Comparison of ENCODE assay signal across 8 cellular contexts in genomic region chr12:47775100-47775911, GRCh38. TPM values are rescaled to one million over a fixed set of nuclear protein-coding genes. Genes with fewer than 3 reads are reported as not detected.
DNase-seq lines count a peak whose midpoint lies in the region; ATAC-seq, FAIRE-seq and TF ChIP-seq lines count a peak whose summit lies in the region.

No MANE protein-coding gene starts in this region.

- peak overlapping the region; percentile 3; the same call in 1 of the 2 replicates for H3K23ac ChIP-seq in IMR-90 (ENCODE audit: low read depth, low read length)
- H3K23ac ChIP-seq in mesendoderm (ENCODE audit: low read length): no peak overlapping the region

- no peak for FAIRE-seq in A549 (lab: Jason Lieb, UNC)

- H2BK5ac ChIP-seq in IMR-90 (ENCODE audit: low read depth, low read length, poor library complexity, severe bottlenecking): peak overlapping the region; percentile 2
- no peak overlapping the region for H2BK5ac ChIP-seq in mesendoderm (ENCODE audit: low read length)

- no peaks in the 10 kb centered on the region for H3K36me3 ChIP-seq in IMR-90 (ENCODE audit: control insufficient read depth, insufficient read depth, low read length)
- H3K36me3 ChIP-seq in mesendoderm (ENCODE audit: control insufficient read depth, insufficient read depth, low read length): no peaks in the 10 kb centered on the region
- peaks cover 4% of the 10 kb centered on the region; the same call in 1 of the 2 replicates for H3K36me3 ChIP-seq in BE2C

- H3K9ac ChIP-seq in IMR-90 (ENCODE audit: low read depth, low read length): no peak overlapping the region
- peak overlapping the region; percentile 19 for H3K9ac ChIP-seq in mesendoderm (ENCODE audit: low read length)

- POLR2A ChIA-PET in A549 (lab: Yijun Ruan, JAX) (no interaction called here), IMR-90 (lab: Charles Lee; ENCODE audit: unreplicated experiment) (no interaction called here)

- TF ChIP-seq EP300 in A549 (IDR thresholded peaks at IDR 0.05): no peak

- H4K20me1 ChIP-seq in IMR-90 (ENCODE audit: insufficient read depth, low read length): peaks cover 5% of the 10 kb centered on the region; the same call in 1 of the 2 replicates

- H2BK20ac ChIP-seq in IMR-90 (ENCODE audit: low read depth, low read length): peak overlapping the region; percentile 49

- H3K4me2 ChIP-seq in A549: peak overlapping the region; percentile 74
- H3K4me2 ChIP-seq in IMR-90 (ENCODE audit: low read depth, low read length): no peak overlapping the region
- no peak overlapping the region for H3K4me2 ChIP-seq in mesendoderm (ENCODE audit: low read length)

- H2AK5ac ChIP-seq in IMR-90 (ENCODE audit: low read depth, low read length) (peak overlapping the region; percentile 58), mesendoderm (ENCODE audit: low read length) (peak overlapping the region; percentile 46)

- ATAC-seq in A549: no peak
- no peak for ATAC-seq in IMR-90 (ENCODE audit: low read depth)
- no peak for ATAC-seq in GM18870 (IDR thresholded peaks at IDR 0.05; ENCODE audit: unreplicated experiment)
- ATAC-seq in HG03342 (IDR thresholded peaks at IDR 0.05; ENCODE audit: unreplicated experiment): no peak
- ATAC-seq in GM19452 (IDR thresholded peaks at IDR 0.05; ENCODE audit: unreplicated experiment): no peak

- H2AK9ac ChIP-seq in IMR-90 (replicated peaks; ENCODE audit: low read depth, low read length, poor library complexity): peak overlapping the region; percentile 45

- no TSS peak for BruUV-seq in IMR-90 (replicated peaks; lab: Mats Ljungman, UMichigan)

- H3K56ac ChIP-seq in IMR-90 (ENCODE audit: extremely low read depth, insufficient read depth, low read length) (no peak overlapping the region), mesendoderm (ENCODE audit: low read length) (no peak overlapping the region)

- TF ChIP-seq POLR2A in A549 (IDR thresholded peaks at IDR 0.05; ENCODE audit: low read length) (no peak), IMR-90 (IDR thresholded peaks at IDR 0.05; ENCODE audit: low read depth, low read length) (no peak)

- H3K4me1 ChIP-seq in A549 (peaks cover 59% of the 10 kb centered on the region), IMR-90 (ENCODE audit: control insufficient read depth, insufficient read depth, low read length) (peaks cover 25% of the 10 kb centered on the region), mesendoderm (ENCODE audit: control insufficient read depth, low read depth, low read length) (peaks cover under 1% of the 10 kb centered on the region), BE2C (peaks cover 43% of the 10 kb centered on the region)

- no peaks in the 10 kb centered on the region for H3K27me3 ChIP-seq in IMR-90 (ENCODE audit: control insufficient read depth, insufficient read depth, low read length)
- no peaks in the 10 kb centered on the region for H3K27me3 ChIP-seq in mesendoderm (ENCODE audit: insufficient read depth, low read length, poor library complexity)
- no peaks in the 10 kb centered on the region for H3K27me3 ChIP-seq in BE2C

- H3K18ac ChIP-seq in IMR-90 (ENCODE audit: low read depth, low read length): no peak overlapping the region; the same call in 1 of the 2 replicates
- no peak overlapping the region for H3K18ac ChIP-seq in mesendoderm (ENCODE audit: low read length)

- H3K4me3 ChIP-seq in A549 (peak overlapping the region; percentile 79; the same call in 2 of the 3 replicates), IMR-90 (ENCODE audit: insufficient read depth, low read depth, low read length) (no peak overlapping the region), mesendoderm (ENCODE audit: low read length) (no peak overlapping the region), BE2C (ENCODE audit: low read depth, low read length) (no peak overlapping the region)

- in situ Hi-C loops in IMR-90 (cut with MboI; ENCODE audit: low sequenced_read_pairs): loop anchor here (5.0 kb wide), 1 partner anchor 63 kb away; no protein-coding TSS in a partner anchor

- peak overlapping the region; percentile 91 for H4K91ac ChIP-seq in IMR-90 (ENCODE audit: insufficient read depth, low read depth, low read length)

- H3K27ac ChIP-seq in A549 (peak overlapping the region; percentile 84 to 96), IMR-90 (ENCODE audit: insufficient read depth, low read length) (no peak overlapping the region), mesendoderm (ENCODE audit: low read depth, low read length) (no peak overlapping the region)

- H4K5ac ChIP-seq in IMR-90 (ENCODE audit: low read depth, low read length) (peak overlapping the region; percentile 99), mesendoderm (ENCODE audit: low read length) (no peak overlapping the region)

- peak overlapping the region; percentile 14; the same call in 1 of the 2 replicates for H3K14ac ChIP-seq in IMR-90 (replicated peaks; ENCODE audit: low read depth, low read length)

- dilution Hi-C loops in IMR-90 (cut with HindIII; ENCODE audit: low sequenced_read_pairs, unreplicated experiment): no loop called here

- peaks cover 10% of the 10 kb centered on the region; the same call in 1 of the 2 replicates for H3K9me1 ChIP-seq in IMR-90 (ENCODE audit: insufficient read depth, low read length)

- 77% methylated on average over 10 of the region's 10 CpGs for WGBS in A549 (ENCODE audit: missing lambda C conversion rate)
- WGBS in IMR-90 (ENCODE audit: extremely low coverage in 2 of 2, insufficient read length in 1 of 2), 2 experiments: 85% methylated on average over 3 of the region's 10 CpGs; no CpG with 5 or more reads in 1 of the 2 experiments
- no CpG with 5 or more reads among the region's 10 CpGs for WGBS in mesendoderm (ENCODE audit: extremely low coverage, insufficient coverage, low lambda C conversion rate)

- DNase-seq in A549 (ENCODE audit: low read depth in 1 of 2, low spot score in 1 of 2): peak in 1 of 2 experiments; percentile 54
- DNase-seq in IMR-90: no peak
- DNase-seq in amniotic epithelial cell (ENCODE audit: low read depth): peak; percentile 51
- DNase-seq in mesendoderm: no peak
- no peak for DNase-seq in BE2C

- H2BK120ac ChIP-seq in IMR-90 (ENCODE audit: low read depth, low read length): peak overlapping the region; percentile 65
- H2BK120ac ChIP-seq in mesendoderm (ENCODE audit: low read depth, low read length): no peak overlapping the region

- H3K79me2 ChIP-seq in mesendoderm (ENCODE audit: control insufficient read depth, insufficient read depth, low read length): no peaks in the 10 kb centered on the region

- TF ChIP-seq CTCF in A549 (IDR thresholded peaks at IDR 0.05) (no peak), IMR-90 (conservative IDR thresholded peaks at IDR 0.05; ENCODE audit: low read depth, low read length) (no peak), BE2C (IDR thresholded peaks at IDR 0.05; ENCODE audit: low read depth, low read length) (no peak)

- intact Hi-C loops in IMR-90 (cut with micrococcal nuclease): loop anchor here (5.0 to 10.0 kb wide), 2 partner anchors 123 to 741 kb away; no protein-coding TSS in a partner anchor

- peak overlapping the region in 1 of 2 experiments; percentile 43; a peak in 2 of 4 replicates for H4K8ac ChIP-seq in IMR-90 (ENCODE audit: low read depth in 2 of 2, low read length in 2 of 2)
- H4K8ac ChIP-seq in mesendoderm (ENCODE audit: low read depth, low read length): no peak overlapping the region

- H2BK15ac ChIP-seq in IMR-90 (ENCODE audit: low read depth, low read length): 0 out of 3 replicates have a peak overlapping the region, but pooled peaks have one; percentile 36
- no peak overlapping the region for H2BK15ac ChIP-seq in mesendoderm (replicated peaks; ENCODE audit: low read depth)

- peak overlapping the region; percentile 78 for H3K4ac ChIP-seq in IMR-90 (ENCODE audit: low read depth, low read length)
- H3K4ac ChIP-seq in mesendoderm (ENCODE audit: low read depth, low read length): no peak overlapping the region

- H3K79me1 ChIP-seq in IMR-90 (ENCODE audit: low read depth in 1 of 2, low read length in 2 of 2) (peaks cover 0 to 11% of the 10 kb centered on the region in 2 experiments; a peak in 1 of 4 replicates), mesendoderm (ENCODE audit: low read length) (no peaks in the 10 kb centered on the region)

- CTCF ChIA-PET in A549 (lab: Yijun Ruan, JAX) (interaction anchor here (2.5 to 59.0 kb wide), 7 partner anchors 6 to 64 kb away, joined by 10 to 1532 read pairs (median 117); partner anchors contain the start of genes ENDOU, RAPGEF3, RPAP3 and SLC48A1), IMR-90 (lab: Yijun Ruan, JAX) (interaction anchor here (1.3 kb wide), 1 partner anchor 60 kb away, joined by 5 read pairs; no protein-coding TSS in a partner anchor)

- H2AFZ ChIP-seq in IMR-90 (replicated peaks; ENCODE audit: low read length, poor library complexity): peak overlapping the region; percentile 18

- H3K9me3 ChIP-seq in A549: no peaks in the 10 kb centered on the region
- no peaks in the 10 kb centered on the region for H3K9me3 ChIP-seq in IMR-90 (ENCODE audit: control insufficient read depth, insufficient read depth, low read length)
- H3K9me3 ChIP-seq in BE2C: no peaks in the 10 kb centered on the region

- TF ChIP-seq RAD21 in A549 (conservative IDR thresholded peaks at IDR 0.05 in 1 of 2, IDR thresholded peaks at IDR 0.05 in 1 of 2) (no peak), IMR-90 (IDR thresholded peaks at IDR 0.05; ENCODE audit: low read length) (no peak)

RNA-seq across cellular contexts. Expression of gene SLC48A1, which starts 2.3 kb away (rescaled TPM):
- polyA plus RNA-seq in A549 (2011; rRNA removed) (25.1 and 27.3 TPM in 2 replicates), A549 (2017; fragmentation: RNase III; extraction: RNeasy Plus Mini Kit Qiagen cat#74134 plus additional on column Dnase treatment) (32.6 to 35.2 TPM (median 33.3 TPM) in 3 replicates), IMR-90 (2012; rRNA removed) (5.9 and 6.0 TPM in 2 replicates)
- polyA plus RNA-seq in A549 (2012; cell fraction: cytosol; rRNA removed): 27.5 and 39.0 TPM in 2 replicates
- polyA plus RNA-seq in A549 (2012; cell fraction: nucleus; rRNA removed): 43.0 and 43.8 TPM in 2 replicates
- 37.7 and 42.9 TPM in 2 replicates for polyA minus RNA-seq in A549 (2011; rRNA and poly(A)+ RNA removed)
- 4.4 and 4.8 TPM in 2 replicates for total RNA-seq in IMR-90 (2012; rRNA removed)
- 4.1 and 10.3 TPM in 2 replicates for polyA plus RNA-seq in IMR-90 (2012; cell fraction: cytosol; rRNA removed)
- 10.0 and 10.3 TPM in 2 replicates for polyA plus RNA-seq in IMR-90 (2012; cell fraction: nucleus; rRNA removed; ENCODE audit: low replicate concordance)
- polyA plus RNA-seq in mesendoderm (2013, experiment 1 of 2): 9.6 TPM
- 9.2 TPM for polyA plus RNA-seq in mesendoderm (2013, experiment 2 of 2)
- 65.5 TPM for polyA plus RNA-seq in BE2C (2012; ENCODE audit: insufficient read depth, insufficient read length, low read depth)

RNA-seq across cellular contexts. Expression of gene RAPGEF3, which starts 16.6 kb away (rescaled TPM):
- polyA plus RNA-seq in A549 (2011; rRNA removed) (0.70 and 0.75 TPM in 2 replicates), A549 (2017; fragmentation: RNase III; extraction: RNeasy Plus Mini Kit Qiagen cat#74134 plus additional on column Dnase treatment) (0.69 to 0.89 TPM (median 0.88 TPM) in 3 replicates), IMR-90 (2012; rRNA removed) (2.0 and 2.9 TPM in 2 replicates)
- polyA plus RNA-seq in A549 (2012; cell fraction: cytosol; rRNA removed): 0.69 and 0.70 TPM in 2 replicates
- 2.3 and 2.9 TPM in 2 replicates for polyA plus RNA-seq in A549 (2012; cell fraction: nucleus; rRNA removed)
- 1.8 and 2.2 TPM in 2 replicates for polyA minus RNA-seq in A549 (2011; rRNA and poly(A)+ RNA removed)
- 0.83 and 1.3 TPM in 2 replicates for total RNA-seq in IMR-90 (2012; rRNA removed)
- polyA plus RNA-seq in IMR-90 (2012; cell fraction: cytosol; rRNA removed): 1.7 TPM in 2 replicates
- 11.2 and 11.8 TPM in 2 replicates for polyA plus RNA-seq in IMR-90 (2012; cell fraction: nucleus; rRNA removed; ENCODE audit: low replicate concordance)
- 7.8 TPM for polyA plus RNA-seq in mesendoderm (2013, experiment 1 of 2)
- polyA plus RNA-seq in mesendoderm (2013, experiment 2 of 2): 7.4 TPM
- polyA plus RNA-seq in BE2C (2012; ENCODE audit: insufficient read depth, insufficient read length, low read depth): 22.4 TPM

RNA-seq across cellular contexts. Expression of gene HDAC7, which starts 44.4 kb away (rescaled TPM):
- polyA plus RNA-seq in A549 (2011; rRNA removed) (17.2 and 20.8 TPM in 2 replicates), A549 (2017; fragmentation: RNase III; extraction: RNeasy Plus Mini Kit Qiagen cat#74134 plus additional on column Dnase treatment) (34.1 to 38.9 TPM (median 36.0 TPM) in 3 replicates), IMR-90 (2012; rRNA removed) (64.7 and 65.1 TPM in 2 replicates)
- 42.9 and 56.8 TPM in 2 replicates for polyA plus RNA-seq in A549 (2012; cell fraction: cytosol; rRNA removed)
- polyA plus RNA-seq in A549 (2012; cell fraction: nucleus; rRNA removed): 170 and 171 TPM in 2 replicates
- 20.2 and 26.1 TPM in 2 replicates for polyA minus RNA-seq in A549 (2011; rRNA and poly(A)+ RNA removed)
- total RNA-seq in IMR-90 (2012; rRNA removed): 10.4 and 10.6 TPM in 2 replicates
- polyA plus RNA-seq in IMR-90 (2012; cell fraction: cytosol; rRNA removed): 51.5 and 60.5 TPM in 2 replicates
- polyA plus RNA-seq in IMR-90 (2012; cell fraction: nucleus; rRNA removed; ENCODE audit: low replicate concordance): 183 and 377 TPM in 2 replicates
- 50.1 TPM for polyA plus RNA-seq in mesendoderm (2013, experiment 1 of 2)
- polyA plus RNA-seq in mesendoderm (2013, experiment 2 of 2): 51.3 TPM
- polyA plus RNA-seq in BE2C (2012; ENCODE audit: insufficient read depth, insufficient read length, low read depth): 178 TPM

RNA-seq across cellular contexts. Expression of gene ENDOU, which starts 50.0 kb away (rescaled TPM):
- polyA plus RNA-seq in A549 (2011; rRNA removed): not detected in 2 replicates
- not detected in 2 replicates for polyA plus RNA-seq in A549 (2012; cell fraction: cytosol; rRNA removed)
- 0.04 TPM in 1 of 2 replicates, not detected in the other for polyA plus RNA-seq in A549 (2012; cell fraction: nucleus; rRNA removed)
- not detected in 3 replicates for polyA plus RNA-seq in A549 (2017; fragmentation: RNase III; extraction: RNeasy Plus Mini Kit Qiagen cat#74134 plus additional on column Dnase treatment)
- not detected in 2 replicates for polyA minus RNA-seq in A549 (2011; rRNA and poly(A)+ RNA removed)
- under 0.01 TPM in 2 replicates for total RNA-seq in IMR-90 (2012; rRNA removed)
- 0.07 and 0.09 TPM in 2 replicates for polyA plus RNA-seq in IMR-90 (2012; rRNA removed)
- 0.03 TPM in 1 of 2 replicates, not detected in the other for polyA plus RNA-seq in IMR-90 (2012; cell fraction: cytosol; rRNA removed)
- polyA plus RNA-seq in IMR-90 (2012; cell fraction: nucleus; rRNA removed; ENCODE audit: low replicate concordance): 0.11 and 0.15 TPM in 2 replicates
- polyA plus RNA-seq in mesendoderm (2013, experiment 1 of 2): 0.04 TPM
- polyA plus RNA-seq in mesendoderm (2013, experiment 2 of 2): 0.03 TPM
- polyA plus RNA-seq in BE2C (2012; ENCODE audit: insufficient read depth, insufficient read length, low read depth): not detected

Comparison
In these comparisons a context has a peak if more than half of its experiments do, and no peak if none do; other contexts are left out.
1. H3K27ac ChIP-seq: peak in A549 (2 of 2); none in IMR-90 (single experiment) and mesendoderm (single experiment).